ENCODE assay signal across 8 cellular contexts in genomic region chr11:84564180-84564866, GRCh38.
DNase-seq lines count a peak whose midpoint lies in the region; ATAC-seq and TF ChIP-seq lines count a peak whose summit lies in the region.

No MANE protein-coding gene starts in this region.

- peaks cover 11% of the 10 kb centered on the region for H3K27me3 ChIP-seq in foreskin keratinocyte

- H3K4me1 ChIP-seq in foreskin keratinocyte, result no peaks in the 10 kb centered on the region

- peak; percentile 88 for ATAC-seq in GM21825 (IDR thresholded peaks at IDR 0.05; ENCODE audit: unreplicated experiment)
- peak; percentile 68 for ATAC-seq in foreskin keratinocyte
- no peak for ATAC-seq in GM21723 (IDR thresholded peaks at IDR 0.05; ENCODE audit: unreplicated experiment)

- TF ChIP-seq EP300 in Ishikawa (IDR thresholded peaks at IDR 0.05; ENCODE audit: borderline replicate concordance), result no peak

- TF ChIP-seq RAD21 in Ishikawa (IDR thresholded peaks at IDR 0.05; ENCODE audit: low read depth), result peak; percentile 26

- H3K27ac ChIP-seq in foreskin keratinocyte, result no peak overlapping the region

- peak; percentile 5 for DNase-seq in stimulated activated CD4-positive, alpha-beta T cell treated with anti-CD3 and anti-CD28 coated beads, Interleukin-12 subunit alpha, Interleukin-12 subunit beta, amount 100 ng/mL, for 4 hours
- no peak for DNase-seq in stimulated activated CD4-positive, alpha-beta T cell treated with anti-CD3 and anti-CD28 coated beads, Interleukin-4, amount 100 ng/mL, for 4 hours
- DNase-seq in UCSD-AML1 (lab: John Stamatoyannopoulos, UW; ENCODE audit: unreplicated experiment) (peak; percentile 8), foreskin keratinocyte (peak; percentile 8 to 41), renal cortical epithelial cell (ENCODE audit: low read depth) (peak; percentile 96)

- TF ChIP-seq CTCF in foreskin keratinocyte (conservative IDR thresholded peaks at IDR 0.05), result peak; percentile 81

TF ChIP-seq in Ishikawa, 13 proteins besides CTCF, POLR2A, EP300 and RAD21:
- TF ChIP-seq YY1 (IDR thresholded peaks at IDR 0.05; ENCODE audit: low read depth) (no peak), TEAD4 (IDR thresholded peaks at IDR 0.05) (no peak), NFIC (IDR thresholded peaks at IDR 0.05) (no peak), FOXM1 (IDR thresholded peaks at IDR 0.05; ENCODE audit: borderline replicate concordance, low read depth) (no peak), TCF12 (IDR thresholded peaks at IDR 0.05; ENCODE audit: low read depth) (no peak), ZBTB7A (IDR thresholded peaks at IDR 0.05; ENCODE audit: low read depth) (no peak), CREB1 (IDR thresholded peaks at IDR 0.05; ENCODE audit: low read depth) (no peak)

Comparison
In these comparisons a context has a peak if more than half of its experiments do, and no peak if none do; other contexts are left out.
1. DNase-seq: peak in stimulated activated CD4-positive, alpha-beta T cell treated with anti-CD3 and anti-CD28 coated beads, Interleukin-12 subunit alpha, Interleukin-12 subunit beta, amount 100 ng/mL, for 4 hours (single experiment), UCSD-AML1 (single experiment), foreskin keratinocyte (2 of 2) and renal cortical epithelial cell (single experiment); none in stimulated activated CD4-positive, alpha-beta T cell treated with anti-CD3 and anti-CD28 coated beads, Interleukin-4, amount 100 ng/mL, for 4 hours (0 of 2).